In genomic region chr5:67149933-67150523, GRCh38 we compare ENCODE assay signal across 9 cellular contexts. TPM values are rescaled to one million over a fixed set of nuclear protein-coding genes. Genes with fewer than 3 reads are reported as not detected.
DNase-seq lines count a peak whose midpoint lies in the region; ATAC-seq, FAIRE-seq and TF ChIP-seq lines count a peak whose summit lies in the region.
"Had no signal": no experiment of that assay in that cellular context is flagged by ENCODE, and none has a peak within 500 bp of the region (broad histone marks: within the 10 kb centered on the region; RNA-seq: fewer than 3 reads in every experiment).

No MANE protein-coding gene starts in this region.

- 83 to 93% methylated on average over 1 of the region's 1 CpG for WGBS in heart right ventricle, 2 donors
- 79 to 91% methylated on average over 1 of the region's 1 CpG for WGBS in aorta, 2 donors

- H3K9ac ChIP-seq in kidney (ENCODE audit: low read length in 2 of 2): no peak overlapping the region

- H3K27me3 ChIP-seq in heart right ventricle: no peaks in the 10 kb centered on the region
- no peaks in the 10 kb centered on the region for H3K27me3 ChIP-seq in right atrium auricular region
- H3K27me3 ChIP-seq in aorta (ENCODE audit: control insufficient read depth in 1 of 2, insufficient read depth in 2 of 2, low read length in 1 of 2): no peaks in the 10 kb centered on the region

- TF ChIP-seq CTCF in heart right ventricle (IDR thresholded peaks at IDR 0.05) (peak in 8 of 9 donors; percentile 17 to 60 (median 49)), right atrium auricular region (IDR thresholded peaks at IDR 0.05) (peak in 1 of 2 donors; percentile 56), astrocyte of the cerebellum (IDR thresholded peaks at IDR 0.05; ENCODE audit: low read depth, low read length, missing control alignments) (peak; percentile 69), kidney (IDR thresholded peaks at IDR 0.05; ENCODE audit: borderline replicate concordance, extremely low read depth, insufficient read depth) (peak; percentile 33)

- H3K9me3 ChIP-seq in heart right ventricle: no peaks in the 10 kb centered on the region
- no peaks in the 10 kb centered on the region for H3K9me3 ChIP-seq in right atrium auricular region
- H3K9me3 ChIP-seq in kidney (ENCODE audit: control insufficient read depth in 1 of 2, low read length in 2 of 2): no peaks in the 10 kb centered on the region
- no peaks in the 10 kb centered on the region for H3K9me3 ChIP-seq in aorta (ENCODE audit: control insufficient read depth, low read length)

- in situ Hi-C loops in astrocyte of the cerebellum (cut with HindIII; ENCODE audit: low sequenced_read_pairs): no loop called here

- H3K4me3 ChIP-seq in heart right ventricle (peak overlapping the region in 7 of 10 donors; percentile 10 to 38 (median 26)), right atrium auricular region (peak overlapping the region in 1 of 2 donors; percentile 27), astrocyte of the cerebellum (ENCODE audit: low read depth, low read length) (no peak overlapping the region), kidney (ENCODE audit: low read length in 2 of 2) (no peak overlapping the region), aorta (ENCODE audit: low read length in 2 of 2) (no peak overlapping the region)

- H3K27ac ChIP-seq in heart right ventricle: peak overlapping the region in 1 of 10 donors; percentile 21
- H3K27ac ChIP-seq in right atrium auricular region: peak overlapping the region in 1 of 2 donors; percentile 19
- no peak overlapping the region for H3K27ac ChIP-seq in kidney (ENCODE audit: low read depth in 2 of 2, low read length in 2 of 2)
- H3K27ac ChIP-seq in aorta (ENCODE audit: low read depth in 1 of 2, low read length in 2 of 2): no peak overlapping the region

- intact Hi-C loops in heart right ventricle (cut with DNase I): loop anchor here in 7 of 10 donors (5.0 to 10.0 kb wide), 8 partner anchors 48 to 338 kb away; no protein-coding TSS in a partner anchor
- intact Hi-C loops in kidney (cut with DNase I): no loop called here
- intact Hi-C loops in aorta (cut with DNase I): no loop called here

- H3K36me3 ChIP-seq in heart right ventricle: peaks cover 0 to 100% (median 55%) of the 10 kb centered on the region in 9 donors
- peaks cover 60% of the 10 kb centered on the region for H3K36me3 ChIP-seq in right atrium auricular region
- peaks cover 29 to 57% of the 10 kb centered on the region in 2 donors for H3K36me3 ChIP-seq in kidney (ENCODE audit: control insufficient read depth in 1 of 2, insufficient read depth in 2 of 2, low read length in 2 of 2)
- peaks cover 8 to 19% of the 10 kb centered on the region in 2 donors for H3K36me3 ChIP-seq in aorta (ENCODE audit: control insufficient read depth in 1 of 2, insufficient read depth in 2 of 2, low read length in 1 of 2)

- DNase-seq in heart right ventricle: no peak
- DNase-seq in right atrium auricular region (ENCODE audit: low spot score): no peak
- peak; percentile 12 for DNase-seq in astrocyte of the cerebellum (ENCODE audit: low read depth)
- DNase-seq in kidney: no peak
- DNase-seq in aorta: no peak
- DNase-seq in NCI-H2029 (lab: John Stamatoyannopoulos, UW): no peak
- DNase-seq in activated CD4-positive, alpha-beta T cell treated with anti-CD3 and anti-CD28 coated beads, Interleukin-2, amount 50 U/mL, for 48 hours: no peak
- DNase-seq in OCI-M2 (lab: John Stamatoyannopoulos, UW; ENCODE audit: unreplicated experiment): no peak

- ATAC-seq in heart right ventricle (peak in 1 of 8 donors; percentile 71), aorta (ENCODE audit: low FRiP score) (peak; percentile 50)

- H3K4me1 ChIP-seq in heart right ventricle: peaks cover 0 to 11% (median 6%) of the 10 kb centered on the region in 9 donors
- H3K4me1 ChIP-seq in right atrium auricular region: peaks cover 0 to 12% of the 10 kb centered on the region in 2 donors
- no peaks in the 10 kb centered on the region for H3K4me1 ChIP-seq in kidney (ENCODE audit: control insufficient read depth in 1 of 2, insufficient read depth in 1 of 2, low read depth in 1 of 2, low read length in 2 of 2)
- H3K4me1 ChIP-seq in aorta (ENCODE audit: control insufficient read depth in 1 of 2, insufficient read depth in 2 of 2, low read length in 2 of 2): peaks cover 0 to 2% of the 10 kb centered on the region in 2 donors

- FAIRE-seq in kidney (lab: Jason Lieb, UNC): no peak

RNA-seq across cellular contexts. Expression of gene CD180, which starts 46.6 kb away (rescaled TPM):
- total RNA-seq in heart right ventricle: 1 to 10 TPM in 2 of 10 donors, under 1 TPM in 7, not detected in 1; 0.12 to 3.3 (median 0.17) TPM
- under 1 TPM; 0.14 to 0.15 TPM for polyA plus RNA-seq in heart right ventricle
- total RNA-seq in right atrium auricular region: 1 to 10 TPM in 1 of 2 donors, under 1 TPM in 1; 0.26 to 1.2 TPM
- total RNA-seq in kidney: 3.3 TPM
- 0.28 TPM for polyA plus RNA-seq in kidney (ENCODE audit: insufficient read depth, low read depth, low replicate concordance)
- 1 to 10 TPM; 1.6 to 3.0 TPM for total RNA-seq in aorta
- 1 to 10 TPM in 1 of 2 donors, under 1 TPM in 1; 0.18 to 1.4 TPM for polyA plus RNA-seq in aorta
- total RNA-seq: mesothelial cell of epicardium had no signal

Comparison
In these comparisons a context has a peak if more than half of its experiments do, and no peak if none do; other contexts are left out.
1. H3K4me3 ChIP-seq: peak in heart right ventricle (7 of 10); none in astrocyte of the cerebellum (single experiment), kidney (0 of 2) and aorta (0 of 2).
2. intact Hi-C loops: an anchor here in heart right ventricle (5.0 to 10.0 kb wide); none called in kidney and aorta.